8 cellular contexts compared by ENCODE assay signal in the genomic region with DNA sequence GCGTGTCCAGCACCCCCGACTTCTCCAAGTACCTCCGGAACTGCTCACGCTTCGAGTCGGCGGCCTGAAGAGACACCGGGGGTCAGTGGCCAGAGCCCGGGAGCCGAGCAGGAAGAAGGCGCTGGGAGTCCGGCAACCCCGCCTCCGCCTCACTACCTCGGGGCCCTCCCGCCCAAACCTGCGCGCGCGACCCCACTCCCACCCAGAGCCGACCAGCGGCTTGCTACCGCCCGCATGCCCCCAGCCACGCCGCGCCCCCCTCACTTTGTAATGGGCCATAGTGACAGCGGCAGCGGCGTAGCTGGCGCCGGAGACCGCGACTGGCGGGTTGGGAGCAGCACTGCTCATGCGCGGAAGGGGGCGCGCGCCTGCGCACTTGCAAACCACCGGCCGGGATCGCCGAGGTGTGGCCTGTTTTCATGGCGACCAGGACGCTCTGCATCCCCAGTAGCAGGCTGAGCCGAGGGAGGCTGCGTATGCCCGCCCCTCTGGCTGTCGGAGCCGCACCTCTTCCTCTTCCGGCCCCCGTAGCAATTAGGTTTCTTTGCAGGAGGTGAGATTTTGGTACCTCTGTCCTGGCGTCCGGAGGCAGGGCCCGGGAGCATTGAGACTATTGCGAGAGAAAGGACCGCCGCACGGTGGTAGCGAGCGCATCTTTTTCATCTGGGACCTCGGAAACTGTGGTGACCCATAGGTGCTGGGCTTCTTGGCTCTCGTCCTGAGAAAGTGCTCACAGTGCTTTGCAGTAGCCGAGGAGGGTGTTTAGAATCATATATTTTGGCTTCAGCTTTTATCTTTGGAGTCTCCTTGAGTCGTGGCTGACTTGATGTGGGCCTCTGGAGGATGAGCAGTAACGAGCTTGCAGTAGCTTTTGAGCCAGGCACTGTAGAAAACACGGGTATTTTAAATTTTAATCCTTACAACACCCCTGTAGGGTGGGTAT. TPM values are rescaled to one million over a fixed set of nuclear protein-coding genes. Genes with fewer than 3 reads are reported as not detected.
DNase-seq lines count a peak whose midpoint lies in the region; ATAC-seq and TF ChIP-seq lines count a peak whose summit lies in the region.

A gene with protein sequence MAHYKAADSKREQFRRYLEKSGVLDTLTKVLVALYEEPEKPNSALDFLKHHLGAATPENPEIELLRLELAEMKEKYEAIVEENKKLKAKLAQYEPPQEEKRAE (minus strand): TSS at position 322 of the 943 bp plus-strand sequence. CDS start 43 bp downstream, at position 279.

- POLR2A ChIA-PET in activated naive CD8-positive, alpha-beta T cell treated with anti-CD3 and anti-CD28 coated beads, Interleukin-2, amount 10 ng/mL, durations not matched to agents 7 days and 5 days (lab: Charles Lee) = interaction anchor here (0.8 to 4.2 kb wide), 4 partner anchors 9 to 153 kb away, joined by 3 to 19 read pairs (median 8); partner anchors contain the start of genes AKIRIN1, NDUFS5 and RRAGC

- no peaks in the 10 kb centered on the region for H3K9me3 ChIP-seq in SU-DHL-6 (ENCODE audit: insufficient read depth, low read length)
- no peaks in the 10 kb centered on the region for H3K9me3 ChIP-seq in ovary
- H3K9me3 ChIP-seq in thyroid gland = no peaks in the 10 kb centered on the region

- H3F3A ChIP-seq in SU-DHL-6 (ENCODE audit: insufficient read depth) = no peaks in the 10 kb centered on the region; the same call in 1 of the 2 replicates

- H3K9me3 Mint-ChIP-seq in activated naive CD8-positive, alpha-beta T cell treated with anti-CD3 and anti-CD28 coated beads, Interleukin-2, amount 10 ng/mL, durations not matched to agents 7 days and 5 days = no peaks in the 10 kb centered on the region

- WGBS in ovary, 3 donors = 0 to 1% (median 0%) methylated on average over 39 to 69 of the region's 69 CpGs
- WGBS in thyroid gland, 2 donors = 1% methylated on average over 15 to 26 of the region's 69 CpGs

- peak within 1 kb of the TSS; percentile 91 for H3K4me3 Mint-ChIP-seq in activated naive CD8-positive, alpha-beta T cell treated with anti-CD3 and anti-CD28 coated beads, Interleukin-2, amount 10 ng/mL, durations not matched to agents 7 days and 5 days

- peaks cover 3% of the 10 kb centered on the region for H3K36me3 Mint-ChIP-seq in activated naive CD8-positive, alpha-beta T cell treated with anti-CD3 and anti-CD28 coated beads, Interleukin-2, amount 10 ng/mL, durations not matched to agents 7 days and 5 days

- H3K36me3 ChIP-seq in SU-DHL-6 (ENCODE audit: low read length) (no peaks in the 10 kb centered on the region), ovary (no peaks in the 10 kb centered on the region), thyroid gland (no peaks in the 10 kb centered on the region)

- no peaks in the 10 kb centered on the region for H4K20me1 ChIP-seq in SU-DHL-6 (ENCODE audit: low read depth, low read length)

- H3K79me2 ChIP-seq in SU-DHL-6 (ENCODE audit: insufficient read depth, low read length) = peaks cover 11% of the 10 kb centered on the region; the same call in 1 of the 2 replicates

- peak; percentile 62 for TF ChIP-seq POLR2A in GM10847 (IDR thresholded peaks at IDR 0.05; ENCODE audit: extremely low read depth, insufficient read length)
- TF ChIP-seq POLR2A in ovary (IDR thresholded peaks at IDR 0.05) = no peak
- peak in 1 of 2 donors; percentile 74 for TF ChIP-seq POLR2A in thyroid gland (IDR thresholded peaks at IDR 0.05)

- H3K4me1 ChIP-seq in ovary (ENCODE audit: insufficient read depth) (no peaks in the 10 kb centered on the region), thyroid gland (peaks cover 12 to 18% of the 10 kb centered on the region in 2 donors)

- H3K27ac Mint-ChIP-seq in activated naive CD8-positive, alpha-beta T cell treated with anti-CD3 and anti-CD28 coated beads, Interleukin-2, amount 10 ng/mL, durations not matched to agents 7 days and 5 days = peak within 1 kb of the TSS; percentile 75

- H3K4me2 ChIP-seq in SU-DHL-6 (ENCODE audit: low read depth, low read length, poor library complexity, severe bottlenecking) = peak within 1 kb of the TSS; percentile 93

- peak within 1 kb of the TSS; percentile 92 for H3K9ac ChIP-seq in SU-DHL-6 (ENCODE audit: low read length)

- TF ChIP-seq CTCF in SU-DHL-6 (IDR thresholded peaks at IDR 0.05; ENCODE audit: insufficient read depth, low read length, poor library complexity, severe bottlenecking) (no peak), ovary (IDR thresholded peaks at IDR 0.05) (peak in 2 of 3 donors; percentile 10 to 51), thyroid gland (IDR thresholded peaks at IDR 0.05) (peak in 2 of 6 experiments; percentile 21 to 36)

- intact Hi-C loops in Right ventricle myocardium inferior (cut with DNase I) = loop anchor here (1.0 to 5.0 kb wide), 2 partner anchors 13 to 119 kb away; partner anchors contain the start of gene AKIRIN1
- intact Hi-C loops in ovary (cut with DNase I) = loop anchor here in 2 of 4 donors (5.0 to 10.0 kb wide), 2 partner anchors 122 to 209 kb away; partner anchors contain the start of gene AKIRIN1 (in 2 of the 2)
- intact Hi-C loops in thyroid gland (cut with DNase I) = loop anchor here (5.0 kb wide), 1 partner anchor 154 kb away; the partner anchor contains the start of gene NDUFS5

- peaks cover 21% of the 10 kb centered on the region for H3K4me1 Mint-ChIP-seq in activated naive CD8-positive, alpha-beta T cell treated with anti-CD3 and anti-CD28 coated beads, Interleukin-2, amount 10 ng/mL, durations not matched to agents 7 days and 5 days

- H3K27ac ChIP-seq in SU-DHL-6 (ENCODE audit: low read depth, low read length) (no peak within 1 kb of the TSS; the same call in 1 of the 2 replicates), ovary (peak within 1 kb of the TSS; percentile 2 to 34), thyroid gland (peak within 1 kb of the TSS; percentile 23 to 44 (median 41))

- H2AFZ ChIP-seq in SU-DHL-6 (ENCODE audit: low read depth, low read length, severe bottlenecking) = peak within 1 kb of the TSS; percentile 87

- ATAC-seq in HG02678 (IDR thresholded peaks at IDR 0.05; ENCODE audit: unreplicated experiment) (peak; percentile 98), Right ventricle myocardium inferior (peak; percentile 100)
- ATAC-seq in activated naive CD8-positive, alpha-beta T cell treated with anti-CD3 and anti-CD28 coated beads, Interleukin-2, amount 10 ng/mL, durations not matched to agents 7 days and 5 days (ENCODE audit: low read depth) = peak; percentile 99

- H3K27me3 ChIP-seq in SU-DHL-6 (ENCODE audit: low read length) = no peaks in the 10 kb centered on the region
- H3K27me3 ChIP-seq in ovary = no peaks in the 10 kb centered on the region
- no peaks in the 10 kb centered on the region for H3K27me3 ChIP-seq in thyroid gland

- no peaks in the 10 kb centered on the region for H3K9me2 ChIP-seq in SU-DHL-6 (replicated peaks; ENCODE audit: insufficient read depth, low read length)

- TF ChIP-seq EP300 in ovary (IDR thresholded peaks at IDR 0.05) = no peak

- DNase-seq in NCI-H128 (lab: John Stamatoyannopoulos, UW; ENCODE audit: unreplicated experiment) (peak; percentile 90), Right ventricle myocardium inferior (ENCODE audit: missing footprints) (peak; percentile 97), ovary (peak; percentile 94 to 97 (median 94)), thyroid gland (peak; percentile 96 to 97)
- DNase-seq in activated naive CD8-positive, alpha-beta T cell treated with anti-CD3 and anti-CD28 coated beads, Interleukin-2, amount 10 ng/mL, durations not matched to agents 7 days and 5 days = peak; percentile 98

- H3K4me3 ChIP-seq in SU-DHL-6 (ENCODE audit: insufficient read depth, low read length, poor library complexity, severe bottlenecking) = peak within 1 kb of the TSS; percentile 92
- peak within 1 kb of the TSS; percentile 98 for H3K4me3 ChIP-seq in ovary
- H3K4me3 ChIP-seq in thyroid gland (replicated peaks in 1 of 3) = peak within 1 kb of the TSS; percentile 5 to 71 (median 43)

- H3K27me3 Mint-ChIP-seq in activated naive CD8-positive, alpha-beta T cell treated with anti-CD3 and anti-CD28 coated beads, Interleukin-2, amount 10 ng/mL, durations not matched to agents 7 days and 5 days = no peaks in the 10 kb centered on the region

RNA-seq across cellular contexts. Expression of the gene that starts here (rescaled TPM):
- total RNA-seq in activated naive CD8-positive, alpha-beta T cell treated with anti-CD3 and anti-CD28 coated beads, Interleukin-2, amount 10 ng/mL, durations not matched to agents 7 days and 5 days = 10 to 100 TPM; 30.4 to 34.3 TPM
- total RNA-seq in Right ventricle myocardium inferior = 16.8 TPM
- total RNA-seq in ovary = 10 to 100 TPM in 6 of 7 donors, 1 to 10 TPM in 1; 8.8 to 15.2 (median 12.2) TPM
- polyA plus RNA-seq in ovary = 10 to 100 TPM in 1 of 2 donors, 1 to 10 TPM in 1; 6.2 to 15.3 TPM
- total RNA-seq in thyroid gland = 10 to 100 TPM; 21.6 to 31.4 (median 24.0) TPM

Comparison
In these comparisons a context has a peak if more than half of its experiments do, and no peak if none do; other contexts are left out.
1. H3K4me3 ChIP-seq: peak in every context shown above with its lines; median percentile 98 in ovary; 92 in SU-DHL-6; 43 in thyroid gland.